ENCODE assay signal across 9 cellular contexts in genomic region chr4:89305712-89306437, GRCh38. TPM values are rescaled to one million over a fixed set of nuclear protein-coding genes. Genes with fewer than 3 reads are reported as not detected.
DNase-seq lines count a peak whose midpoint lies in the region; ATAC-seq, FAIRE-seq and TF ChIP-seq lines count a peak whose summit lies in the region.
"Had no signal": no experiment of that assay in that cellular context is flagged by ENCODE, and none has a peak within 500 bp of the region (broad histone marks: within the 10 kb centered on the region; RNA-seq: fewer than 3 reads in every experiment).

No MANE protein-coding gene starts in this region.

- H3K9me3 Mint-ChIP-seq in mesothelial cell of epicardium, result no peaks in the 10 kb centered on the region

- peak overlapping the region in 9 of 11 experiments; percentile 23 to 80 (median 70); a peak in 11 of 22 replicates for H3K27ac ChIP-seq in BLaER1 treated with 17β-estradiol and CSF1 and Interleukin-3, amounts not matched to agents 10 nM and 100 nM
- H3K27ac ChIP-seq: SK-N-MC had no signal

- peaks cover 15% of the 10 kb centered on the region for H3K27me3 Mint-ChIP-seq in mesothelial cell of epicardium (ENCODE audit: low read depth)

- peaks cover 43 to 71% (median 65%) of the 10 kb centered on the region in 10 experiments for H3K4me1 ChIP-seq in BLaER1 treated with 17β-estradiol and CSF1 and Interleukin-3, amounts not matched to agents 10 nM and 100 nM

- peak overlapping the region in 10 of 11 experiments; percentile 39 to 90 (median 82); a peak in 13 of 22 replicates for H3K9ac ChIP-seq in BLaER1 treated with 17β-estradiol and CSF1 and Interleukin-3, amounts not matched to agents 10 nM and 100 nM

- no peaks in the 10 kb centered on the region for H4K20me1 ChIP-seq in BLaER1 treated with 17β-estradiol and CSF1 and Interleukin-3, amounts not matched to agents 10 nM and 100 nM

- peaks cover 0 to 23% (median 14%) of the 10 kb centered on the region in 11 experiments; a peak in 7 of 22 replicates for H3K27me3 ChIP-seq in BLaER1 treated with 17β-estradiol and CSF1 and Interleukin-3, amounts not matched to agents 10 nM and 100 nM
- H3K27me3 ChIP-seq in bronchial epithelial cell (ENCODE audit: control insufficient read depth, insufficient read depth, low read length), result peaks cover 4% of the 10 kb centered on the region

- H3K4me1 Mint-ChIP-seq in mesothelial cell of epicardium, result peaks cover 26% of the 10 kb centered on the region

- peak; percentile 4 for DNase-seq in NCI-H345 treated with DMSO at 0.1 percent for 48 hours (lab: John Stamatoyannopoulos, UW; ENCODE audit: unreplicated experiment)
- DNase-seq in bronchial epithelial cell (ENCODE audit: low read depth), result peak; percentile 62
- no peak for DNase-seq in mesothelial cell of epicardium (ENCODE audit: low spot score in 2 of 2, unreplicated experiment in 2 of 2)
- DNase-seq in DMS53 treated with DMSO at 0.1 percent for 48 hours (lab: John Stamatoyannopoulos, UW; ENCODE audit: unreplicated experiment), result no peak

- no peaks in the 10 kb centered on the region for H3K9me3 ChIP-seq in BLaER1 treated with 17β-estradiol and CSF1 and Interleukin-3, amounts not matched to agents 10 nM and 100 nM (replicated peaks in 1 of 11)

- no peak for FAIRE-seq in bronchial epithelial cell (lab: Jason Lieb, UNC)

- H3K4me3 Mint-ChIP-seq in mesothelial cell of epicardium, result peak overlapping the region; percentile 82

- no peak overlapping the region for H3K27ac Mint-ChIP-seq in mesothelial cell of epicardium

- TF ChIP-seq CTCF in bronchial epithelial cell (IDR thresholded peaks at IDR 0.05; ENCODE audit: insufficient read depth, low read length, severe bottlenecking) (no peak), mesothelial cell of epicardium (IDR thresholded peaks at IDR 0.05; ENCODE audit: unreplicated experiment) (no peak)

- ATAC-seq in HG03342 (IDR thresholded peaks at IDR 0.05; ENCODE audit: unreplicated experiment), result no peak
- ATAC-seq in GM21381 (IDR thresholded peaks at IDR 0.05; ENCODE audit: unreplicated experiment), result no peak
- ATAC-seq in GM18861 (IDR thresholded peaks at IDR 0.05; ENCODE audit: unreplicated experiment), result no peak

- H3K36me3 Mint-ChIP-seq in mesothelial cell of epicardium, result no peaks in the 10 kb centered on the region

- peak overlapping the region; percentile 80 to 99 (median 86) for H3K4me3 ChIP-seq in BLaER1 treated with 17β-estradiol and CSF1 and Interleukin-3, amounts not matched to agents 10 nM and 100 nM
- no peak overlapping the region for H3K4me3 ChIP-seq in bronchial epithelial cell (ENCODE audit: low read depth, low read length)
- H3K4me3 ChIP-seq: SK-N-MC had no signal

- H3K4me2 ChIP-seq in BLaER1 treated with 17β-estradiol and CSF1 and Interleukin-3, amounts not matched to agents 10 nM and 100 nM, result peak overlapping the region; percentile 79 to 98 (median 91)

- no peaks in the 10 kb centered on the region for H3K36me3 ChIP-seq in BLaER1 treated with 17β-estradiol and CSF1 and Interleukin-3, amounts not matched to agents 10 nM and 100 nM
- H3K36me3 ChIP-seq in bronchial epithelial cell (ENCODE audit: control insufficient read depth, insufficient read depth, low read length), result no peaks in the 10 kb centered on the region

RNA-seq across cellular contexts. Expression of gene GPRIN3, which starts 1.7 kb away (rescaled TPM):
- total RNA-seq in bronchial epithelial cell, result not detected in 2 replicates
- total RNA-seq in mesothelial cell of epicardium, result 1.4 to 1.6 TPM (median 1.5 TPM) in 3 replicates

Comparison
In these comparisons a context has a peak if more than half of its experiments do, and no peak if none do; other contexts are left out.
1. DNase-seq: peak in NCI-H345 treated with DMSO at 0.1 percent for 48 hours (single experiment) and bronchial epithelial cell (single experiment); none in mesothelial cell of epicardium (0 of 2) and DMS53 treated with DMSO at 0.1 percent for 48 hours (single experiment).